ENCODE assay signal across 8 cellular contexts in genomic region chr1:26530898-26531598, GRCh38. TPM values are rescaled to one million over a fixed set of nuclear protein-coding genes. Genes with fewer than 3 reads are reported as not detected.
DNase-seq lines count a peak whose midpoint lies in the region; ATAC-seq and TF ChIP-seq lines count a peak whose summit lies in the region.

No MANE protein-coding gene starts in this region.

- DNase-seq in NCI-H2171 treated with DMSO at 0.1 percent for 48 hours (lab: John Stamatoyannopoulos, UW) (peak; percentile 52), NCI-H2171 (lab: John Stamatoyannopoulos, UW) (no peak), Peyer's patch (peak in 2 of 3 donors; percentile 93)
- no peak for DNase-seq in effector CD8-positive, alpha-beta T cell (lab: John Stamatoyannopoulos, UW)

- H3K27ac Mint-ChIP-seq in nephron: peak overlapping the region in 1 of 3 experiments; percentile 51

- ATAC-seq in GM19452 (IDR thresholded peaks at IDR 0.05; ENCODE audit: unreplicated experiment): no peak

- peak overlapping the region; percentile 76 for H3K9ac ChIP-seq in HUES64 (ENCODE audit: low read depth, low read length)

- peaks cover 12% of the 10 kb centered on the region for H3K27me3 Mint-ChIP-seq in nephron (ENCODE audit: low read depth)

- H3K4me1 Mint-ChIP-seq in nephron: peaks cover 5% of the 10 kb centered on the region

- H3K4me3 Mint-ChIP-seq in nephron: peak overlapping the region; percentile 82 to 87 (median 83)

- TF ChIP-seq CTCF in Peyer's patch (IDR thresholded peaks at IDR 0.05) (peak in 4 of 6 experiments; percentile 5 to 52 (median 46)), nephron (IDR thresholded peaks at IDR 0.05; ENCODE audit: unreplicated experiment in 3 of 3) (peak in 2 of 3 experiments; percentile 13 to 22)

- peak; percentile 86 to 96 for TF ChIP-seq POLR2A in Peyer's patch (IDR thresholded peaks at IDR 0.05)

- 13% methylated on average over 9 of the region's 9 CpGs for WGBS in HUES64
- 12 to 13% methylated on average over 9 of the region's 9 CpGs for WGBS in ectodermal cell, 2 experiments

- H3K27me3 ChIP-seq in HUES64 (ENCODE audit: insufficient read depth, low read length) (no peaks in the 10 kb centered on the region; the same call in 1 of the 2 replicates), Peyer's patch (no peaks in the 10 kb centered on the region), ectodermal cell (ENCODE audit: control insufficient read depth, insufficient read depth, low read length, poor library complexity, severe bottlenecking) (peaks cover 8% of the 10 kb centered on the region)

- H3K27ac ChIP-seq in HUES64 (ENCODE audit: low read depth, low read length) (peak overlapping the region; percentile 73), Peyer's patch (peak overlapping the region in 3 of 4 donors; percentile 88 to 97 (median 89)), ectodermal cell (ENCODE audit: insufficient read depth, low read depth, low read length, poor library complexity, severe bottlenecking) (peak overlapping the region; percentile 23)

- H3K4me3 ChIP-seq in HUES64 (ENCODE audit: low read length): peak overlapping the region; percentile 79
- H3K4me3 ChIP-seq in Peyer's patch: peak overlapping the region in 3 of 4 donors; percentile 71 to 99 (median 73)
- peak overlapping the region; percentile 74 for H3K4me3 ChIP-seq in ectodermal cell (ENCODE audit: insufficient read depth, low read depth, low read length)

- no peaks in the 10 kb centered on the region for H3K36me3 Mint-ChIP-seq in nephron (ENCODE audit: low read depth)

- H3K9me3 Mint-ChIP-seq in nephron: no peaks in the 10 kb centered on the region

- no peaks in the 10 kb centered on the region for H3K9me3 ChIP-seq in HUES64 (ENCODE audit: insufficient read depth, low read depth, low read length)
- no peaks in the 10 kb centered on the region for H3K9me3 ChIP-seq in Peyer's patch
- no peaks in the 10 kb centered on the region for H3K9me3 ChIP-seq in ectodermal cell (ENCODE audit: control insufficient read depth, low read length)

- H3K36me3 ChIP-seq in HUES64 (ENCODE audit: insufficient read depth, low read length) (no peaks in the 10 kb centered on the region), Peyer's patch (no peaks in the 10 kb centered on the region), ectodermal cell (ENCODE audit: control insufficient read depth, insufficient read depth, low read length) (no peaks in the 10 kb centered on the region)

- peaks cover 20% of the 10 kb centered on the region for H3K4me1 ChIP-seq in HUES64 (ENCODE audit: insufficient read depth, low read length)
- peaks cover 0 to 29% (median 6%) of the 10 kb centered on the region in 4 donors for H3K4me1 ChIP-seq in Peyer's patch
- peaks cover 19% of the 10 kb centered on the region for H3K4me1 ChIP-seq in ectodermal cell (ENCODE audit: control insufficient read depth, insufficient read depth, low read length)

RNA-seq across cellular contexts. Expression of gene RPS6KA1, which starts 1.5 kb away (rescaled TPM):
- polyA plus RNA-seq in HUES64 (2013, experiment 1 of 2): 28.6 TPM
- 30.1 TPM for polyA plus RNA-seq in HUES64 (2013, experiment 2 of 2)
- total RNA-seq in Peyer's patch: 100 to 1,000 TPM in 3 of 4 donors, 10 to 100 TPM in 1; 69.3 to 311 (median 292) TPM
- polyA plus RNA-seq in ectodermal cell (2013, experiment 1 of 4): 30.5 TPM
- polyA plus RNA-seq in ectodermal cell (2013, experiment 2 of 4): 31.8 TPM
- polyA plus RNA-seq in ectodermal cell (2013, experiment 3 of 4): 22.8 TPM
- polyA plus RNA-seq in ectodermal cell (2013, experiment 4 of 4): 23.7 TPM

RNA-seq across cellular contexts. Expression of gene HMGN2, which starts 58.8 kb away (rescaled TPM):
- polyA plus RNA-seq in HUES64 (2013, experiment 1 of 2): 939 TPM
- 892 TPM for polyA plus RNA-seq in HUES64 (2013, experiment 2 of 2)
- total RNA-seq in Peyer's patch: 100 to 1,000 TPM; 127 to 230 (median 147) TPM
- polyA plus RNA-seq in ectodermal cell (2013, experiment 1 of 4): 1,613 TPM
- polyA plus RNA-seq in ectodermal cell (2013, experiment 2 of 4): 1,475 TPM
- 1,408 TPM for polyA plus RNA-seq in ectodermal cell (2013, experiment 3 of 4)
- polyA plus RNA-seq in ectodermal cell (2013, experiment 4 of 4): 1,522 TPM

Comparison
In these comparisons a context has a peak if more than half of its experiments do, and no peak if none do; other contexts are left out.
1. DNase-seq: peak in NCI-H2171 treated with DMSO at 0.1 percent for 48 hours (single experiment) and Peyer's patch (2 of 3); none in NCI-H2171 (single experiment) and effector CD8-positive, alpha-beta T cell (single experiment).
2. H3K27ac ChIP-seq: peak in every context shown above with its lines; median percentile 89 in Peyer's patch; 73 in HUES64; 23 in ectodermal cell.
3. Peak in every context shown above with its lines, with median percentiles within 50 percentile points of each other: H3K4me3 ChIP-seq.